ENCODE assay signal across 16 cellular contexts in genomic region chr16:65116818-65117430, GRCh38. TPM values are rescaled to one million over a fixed set of nuclear protein-coding genes. Genes with fewer than 3 reads are reported as not detected.
DNase-seq lines count a peak whose midpoint lies in the region; ATAC-seq and TF ChIP-seq lines count a peak whose summit lies in the region.
"Had no signal": no experiment of that assay in that cellular context is flagged by ENCODE, and none has a peak within 500 bp of the region (broad histone marks: within the 10 kb centered on the region; RNA-seq: fewer than 3 reads in every experiment).

No MANE protein-coding gene starts in this region.

- H3K27me3 Mint-ChIP-seq in chondrocyte (ENCODE audit: low read depth): no peaks in the 10 kb centered on the region

- H3K4me3 ChIP-seq in IMR-90 (ENCODE audit: insufficient read depth, low read depth, low read length): no peak overlapping the region
- peak overlapping the region; percentile 95 for H3K4me3 ChIP-seq in smooth muscle cell
- H3K4me3 ChIP-seq: gastrocnemius medialis had no signal

- peaks cover 10 to 63% of the 10 kb centered on the region in 2 experiments; a peak in 3 of 4 replicates for H3K79me1 ChIP-seq in IMR-90 (ENCODE audit: low read depth in 1 of 2, low read length in 2 of 2)

- no peak overlapping the region for H2BK5ac ChIP-seq in IMR-90 (ENCODE audit: low read depth, low read length, poor library complexity, severe bottlenecking)

- peak overlapping the region; percentile 98 for H3K27ac Mint-ChIP-seq in chondrocyte (ENCODE audit: unreplicated experiment)
- H3K27ac Mint-ChIP-seq: activated CD4-positive, alpha-beta T cell treated with anti-CD3 and anti-CD28 coated beads, Interleukin-2, amount 10 ng/mL, durations not matched to agents 7 days and 5 days; stimulated activated naive B cell treated with anti-CD40 and anti-IgM and Interleukin-4, amounts not matched to agents 10 μg/mL and 1 μg/mL and 100 μg/mL, for 72 hours; T-helper 1 cell treated with Interleukin-12 subunit alpha and Interleukin-12 subunit beta and Interleukin-4 antibody, amounts not matched to agents 30 μg/mL and 1 μg/mL, for 36 hours had no signal

- ATAC-seq in IMR-90 (ENCODE audit: low read depth): no peak
- no peak for ATAC-seq in GM21526 (IDR thresholded peaks at IDR 0.05; ENCODE audit: low FRiP score, unreplicated experiment)
- ATAC-seq: right cardiac atrium; stimulated activated naive B cell treated with anti-CD40 and anti-IgM and Interleukin-4, amounts not matched to agents 10 μg/mL and 1 μg/mL and 100 μg/mL, for 72 hours had no signal

- no peak overlapping the region for H3K4ac ChIP-seq in IMR-90 (ENCODE audit: low read depth, low read length)

- H2AFZ ChIP-seq in IMR-90 (replicated peaks; ENCODE audit: low read length, poor library complexity) (no peak overlapping the region), smooth muscle cell (ENCODE audit: low read depth) (no peak overlapping the region)

- DNase-seq in IMR-90 (peak; percentile 41), chondrocyte (ENCODE audit: low spot score) (no peak), medulla oblongata (ENCODE audit: extremely low spot score) (peak; percentile 53), smooth muscle cell (lab: John Stamatoyannopoulos, UW; ENCODE audit: unreplicated experiment) (no peak)
- no peak for DNase-seq in stimulated activated CD4-positive, alpha-beta T cell treated with anti-CD3 and anti-CD28 coated beads, Interleukin-1b, Interleukin-23, amount 100 ng/mL, for 48 hours
- no peak for DNase-seq in activated naive CD4-positive, alpha-beta T cell treated with anti-CD3 and anti-CD28 coated beads, Interleukin-2, amount 50 U/mL, for 16 hours
- DNase-seq: activated CD4-positive, alpha-beta T cell treated with anti-CD3 and anti-CD28 coated beads, Interleukin-2, amount 10 ng/mL, durations not matched to agents 7 days and 5 days; activated CD8-positive, alpha-beta memory T cell treated with anti-CD3 and anti-CD28 coated beads, Interleukin-2, amount 50 U/mL, for 4 hours; activated gamma-delta T cell treated with Interleukin-2 at 50 U/mL for 16 hours; gastrocnemius medialis; H7; NCI-H1417; stimulated activated naive B cell treated with anti-CD40 and anti-IgM and Interleukin-4, amounts not matched to agents 10 μg/mL and 1 μg/mL and 100 μg/mL, for 72 hours had no signal

- WGBS in IMR-90 (ENCODE audit: extremely low coverage in 2 of 2, insufficient read length in 1 of 2), 2 experiments: no CpG with 5 or more reads among the region's 5 CpGs
- 29% methylated on average over 5 of the region's 5 CpGs for WGBS in smooth muscle cell (ENCODE audit: low lambda C conversion rate)

- H3K9ac ChIP-seq in IMR-90 (ENCODE audit: low read depth, low read length): no peak overlapping the region
- H3K9ac ChIP-seq in smooth muscle cell (ENCODE audit: low read depth): peak overlapping the region; percentile 48

- no peak overlapping the region for H2BK20ac ChIP-seq in IMR-90 (ENCODE audit: low read depth, low read length)

- in situ Hi-C loops in IMR-90 (cut with MboI; ENCODE audit: low sequenced_read_pairs): loop anchor here (25.0 kb wide), 3 partner anchors 680 to 1755 kb away; no protein-coding TSS in a partner anchor

- peaks cover 9% of the 10 kb centered on the region; the same call in 1 of the 2 replicates for H3K9me1 ChIP-seq in IMR-90 (ENCODE audit: insufficient read depth, low read length)

- H3K36me3 ChIP-seq in IMR-90 (ENCODE audit: control insufficient read depth, insufficient read depth, low read length) (peaks cover 20% of the 10 kb centered on the region), smooth muscle cell (ENCODE audit: low read depth) (no peaks in the 10 kb centered on the region)
- H3K36me3 ChIP-seq: gastrocnemius medialis had no signal

- no peak for TF ChIP-seq CTCF in IMR-90 (conservative IDR thresholded peaks at IDR 0.05; ENCODE audit: low read depth, low read length)
- no peak for TF ChIP-seq CTCF in chondrocyte (IDR thresholded peaks at IDR 0.05)
- TF ChIP-seq CTCF in smooth muscle cell (IDR thresholded peaks at IDR 0.05; ENCODE audit: borderline replicate concordance, insufficient read depth, poor library complexity, severe bottlenecking): no peak

- no peak overlapping the region for H3K56ac ChIP-seq in IMR-90 (ENCODE audit: extremely low read depth, insufficient read depth, low read length)

- no peak overlapping the region for H2BK15ac ChIP-seq in IMR-90 (ENCODE audit: low read depth, low read length)

- H3K14ac ChIP-seq in IMR-90 (replicated peaks; ENCODE audit: low read depth, low read length): no peak overlapping the region

- H2BK120ac ChIP-seq in IMR-90 (ENCODE audit: low read depth, low read length): no peak overlapping the region

- intact Hi-C loops in IMR-90 (cut with micrococcal nuclease): loop anchor here (5.0 to 10.0 kb wide), 3 partner anchors 130 to 1025 kb away; no protein-coding TSS in a partner anchor

- no peak overlapping the region for H4K91ac ChIP-seq in IMR-90 (ENCODE audit: insufficient read depth, low read depth, low read length)

- peaks cover 70% of the 10 kb centered on the region for H3K4me1 Mint-ChIP-seq in chondrocyte (ENCODE audit: low read depth)
- H3K4me1 Mint-ChIP-seq: activated CD4-positive, alpha-beta T cell treated with anti-CD3 and anti-CD28 coated beads, Interleukin-2, amount 10 ng/mL, durations not matched to agents 7 days and 5 days; stimulated activated naive B cell treated with anti-CD40 and anti-IgM and Interleukin-4, amounts not matched to agents 10 μg/mL and 1 μg/mL and 100 μg/mL, for 72 hours had no signal

- H4K20me1 ChIP-seq in IMR-90 (ENCODE audit: insufficient read depth, low read length): peaks cover 79% of the 10 kb centered on the region
- H4K20me1 ChIP-seq in smooth muscle cell (ENCODE audit: low read depth): peaks cover 99% of the 10 kb centered on the region

- peaks cover 99% of the 10 kb centered on the region for H3K79me2 ChIP-seq in smooth muscle cell (ENCODE audit: low read depth)

- POLR2A ChIA-PET in IMR-90 (lab: Charles Lee; ENCODE audit: unreplicated experiment): no interaction called here

- no peak overlapping the region for H4K5ac ChIP-seq in IMR-90 (ENCODE audit: low read depth, low read length)

- H3K4me3 Mint-ChIP-seq in chondrocyte (ENCODE audit: unreplicated experiment): peak overlapping the region; percentile 95
- H3K4me3 Mint-ChIP-seq: activated CD4-positive, alpha-beta T cell treated with anti-CD3 and anti-CD28 coated beads, Interleukin-2, amount 10 ng/mL, durations not matched to agents 7 days and 5 days; stimulated activated naive B cell treated with anti-CD40 and anti-IgM and Interleukin-4, amounts not matched to agents 10 μg/mL and 1 μg/mL and 100 μg/mL, for 72 hours; T-helper 1 cell treated with Interleukin-12 subunit alpha and Interleukin-12 subunit beta and Interleukin-4 antibody, amounts not matched to agents 30 μg/mL and 1 μg/mL, for 36 hours had no signal

- no peak overlapping the region for H4K8ac ChIP-seq in IMR-90 (ENCODE audit: low read depth in 2 of 2, low read length in 2 of 2)

- peaks cover 4% of the 10 kb centered on the region for H3K4me1 ChIP-seq in IMR-90 (ENCODE audit: control insufficient read depth, insufficient read depth, low read length)
- H3K4me1 ChIP-seq in smooth muscle cell (ENCODE audit: low read depth): peaks cover 52% of the 10 kb centered on the region

- H3K9me3 ChIP-seq in IMR-90 (ENCODE audit: control insufficient read depth, insufficient read depth, low read length) (no peaks in the 10 kb centered on the region), smooth muscle cell (replicated peaks; ENCODE audit: low read depth) (no peaks in the 10 kb centered on the region)
- H3K9me3 ChIP-seq: gastrocnemius medialis had no signal

- H3K23ac ChIP-seq in IMR-90 (ENCODE audit: low read depth, low read length): peak overlapping the region; percentile 62; the same call in 1 of the 2 replicates

- no peaks in the 10 kb centered on the region for H3K9me3 Mint-ChIP-seq in chondrocyte (ENCODE audit: low read depth)
- H3K9me3 Mint-ChIP-seq: activated CD4-positive, alpha-beta T cell treated with anti-CD3 and anti-CD28 coated beads, Interleukin-2, amount 10 ng/mL, durations not matched to agents 7 days and 5 days; stimulated activated naive B cell treated with anti-CD40 and anti-IgM and Interleukin-4, amounts not matched to agents 10 μg/mL and 1 μg/mL and 100 μg/mL, for 72 hours; T-helper 1 cell treated with Interleukin-12 subunit alpha and Interleukin-12 subunit beta and Interleukin-4 antibody, amounts not matched to agents 30 μg/mL and 1 μg/mL, for 36 hours had no signal

- H3K36me3 Mint-ChIP-seq in chondrocyte (ENCODE audit: low read depth): peaks cover 28% of the 10 kb centered on the region
- H3K36me3 Mint-ChIP-seq: stimulated activated naive B cell treated with anti-CD40 and anti-IgM and Interleukin-4, amounts not matched to agents 10 μg/mL and 1 μg/mL and 100 μg/mL, for 72 hours had no signal

- peak overlapping the region; percentile 63 for H3K4me2 ChIP-seq in IMR-90 (ENCODE audit: low read depth, low read length)
- peak overlapping the region; percentile 92 for H3K4me2 ChIP-seq in smooth muscle cell

- H3K27me3 ChIP-seq in IMR-90 (ENCODE audit: control insufficient read depth, insufficient read depth, low read length): no peaks in the 10 kb centered on the region
- H3K27me3 ChIP-seq in smooth muscle cell (ENCODE audit: low read depth): no peaks in the 10 kb centered on the region

- no peak overlapping the region for H3K18ac ChIP-seq in IMR-90 (ENCODE audit: low read depth, low read length)

- no peak overlapping the region for H2AK9ac ChIP-seq in IMR-90 (replicated peaks; ENCODE audit: low read depth, low read length, poor library complexity)

- no TSS peak for BruUV-seq in IMR-90 (replicated peaks; lab: Mats Ljungman, UMichigan)

- peaks cover 50% of the 10 kb centered on the region for H3F3A ChIP-seq in smooth muscle cell (ENCODE audit: low read depth)

- no peak overlapping the region for H3K27ac ChIP-seq in IMR-90 (ENCODE audit: insufficient read depth, low read length)
- H3K27ac ChIP-seq in smooth muscle cell (ENCODE audit: low read depth): peak overlapping the region; percentile 92

- no peak for TF ChIP-seq POLR2A in IMR-90 (IDR thresholded peaks at IDR 0.05; ENCODE audit: low read depth, low read length)

- TF ChIP-seq RAD21 in IMR-90 (IDR thresholded peaks at IDR 0.05; ENCODE audit: low read length): no peak

- CTCF ChIA-PET in IMR-90 (lab: Yijun Ruan, JAX): interaction anchor here (0.9 kb wide), 1 partner anchor 1754 kb away, joined by 4 read pairs; no protein-coding TSS in a partner anchor

- dilution Hi-C loops in IMR-90 (cut with HindIII; ENCODE audit: low sequenced_read_pairs, unreplicated experiment): no loop called here

- no peak overlapping the region for H2AK5ac ChIP-seq in IMR-90 (ENCODE audit: low read depth, low read length)

TF ChIP-seq in IMR-90, 13 proteins besides CTCF, POLR2A, EP300 and RAD21 (continues in another document):
- no peak for TF ChIP-seq MXI1 (IDR thresholded peaks at IDR 0.05; ENCODE audit: borderline replicate concordance, low read depth, low read length)

RNA-seq across cellular contexts. Expression of gene CDH11, which starts 4.9 kb away (rescaled TPM):
- total RNA-seq in IMR-90 (2012; rRNA removed): 395 and 601 TPM in 2 replicates
- 235 and 266 TPM in 2 replicates for polyA plus RNA-seq in IMR-90 (2012; rRNA removed)
- 335 and 358 TPM in 2 replicates for polyA plus RNA-seq in IMR-90 (2012; cell fraction: cytosol; rRNA removed)
- polyA plus RNA-seq in IMR-90 (2012; cell fraction: nucleus; rRNA removed; ENCODE audit: low replicate concordance): 145 and 223 TPM in 2 replicates
- total RNA-seq in chondrocyte: 936 to 1,062 TPM (median 970 TPM) in 3 replicates
- total RNA-seq in smooth muscle cell: 1,172 and 1,251 TPM in 2 replicates
- 637 and 1,034 TPM in 2 replicates for polyA plus RNA-seq in smooth muscle cell
- total RNA-seq: activated CD4-positive, alpha-beta T cell treated with anti-CD3 and anti-CD28 coated beads, Interleukin-2, amount 10 ng/mL, durations not matched to agents 7 days and 5 days had no signal

Comparison
In these comparisons a context has a peak if more than half of its experiments do, and no peak if none do; other contexts are left out.
1. DNase-seq: peak in IMR-90 (single experiment) and medulla oblongata (single experiment); none in chondrocyte (single experiment), smooth muscle cell (single experiment), stimulated activated CD4-positive, alpha-beta T cell treated with anti-CD3 and anti-CD28 coated beads, Interleukin-1b, Interleukin-23, amount 100 ng/mL, for 48 hours (single experiment) and activated naive CD4-positive, alpha-beta T cell treated with anti-CD3 and anti-CD28 coated beads, Interleukin-2, amount 50 U/mL, for 16 hours (single experiment).